8 cellular contexts compared by ENCODE assay signal in the genomic region with DNA sequence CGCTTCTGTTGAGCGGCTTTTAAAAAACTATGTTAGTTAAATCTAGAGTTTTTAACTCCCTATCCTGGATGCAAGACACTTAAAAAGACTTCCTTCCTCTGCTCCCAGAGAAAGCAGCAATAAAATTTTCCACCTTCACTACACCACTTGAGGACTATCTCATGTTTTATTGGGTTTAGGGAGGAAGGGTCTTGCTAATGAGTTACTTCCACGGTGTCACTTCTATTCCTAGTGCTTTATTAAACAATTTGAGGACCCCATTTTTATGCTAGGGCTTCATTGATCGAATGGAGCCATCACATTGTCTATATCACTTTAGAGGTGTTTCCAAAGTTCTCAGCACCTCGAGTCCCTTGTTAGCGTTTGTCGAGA. TPM values are rescaled to one million over a fixed set of nuclear protein-coding genes. Genes with fewer than 3 reads are reported as not detected.
A peak's percentile ranks its signal among the peaks of the same experiment; 100 is the strongest.
DNase-seq lines count a peak whose midpoint lies in the region; ATAC-seq and TF ChIP-seq lines count a peak whose summit lies in the region.

No MANE protein-coding gene starts in this region.

- TF ChIP-seq POLR2A in esophagus squamous epithelium (IDR thresholded peaks at IDR 0.05): no peak

- TF ChIP-seq CTCF in RWPE1 (conservative IDR thresholded peaks at IDR 0.05; ENCODE audit: low read depth) (no peak), esophagus squamous epithelium (IDR thresholded peaks at IDR 0.05) (no peak)

- H3K27me3 ChIP-seq in esophagus squamous epithelium: no peaks in the 10 kb centered on the region

- no peaks in the 10 kb centered on the region for H3K36me3 ChIP-seq in esophagus squamous epithelium

- POLR2A ChIA-PET in RWPE1 (lab: Yijun Ruan, JAX; ENCODE audit: low non-redundant PET): interaction anchor here (0.6 kb wide), 2 partner anchors 77 to 684 kb away, joined by 4 read pairs; no protein-coding TSS in a partner anchor

- H3K4me3 ChIP-seq in esophagus squamous epithelium: peak overlapping the region; percentile 43 to 81 (median 61)

- CTCF ChIA-PET in RWPE1 (lab: Yijun Ruan, JAX): interaction anchor here (0.6 kb wide), 1 partner anchor 165 kb away, joined by 3 read pairs; no protein-coding TSS in a partner anchor

- no peak for ATAC-seq in HG02571 (IDR thresholded peaks at IDR 0.05; ENCODE audit: unreplicated experiment)

- H3K4me1 ChIP-seq in esophagus squamous epithelium: peaks cover 6 to 29% (median 19%) of the 10 kb centered on the region in 3 donors

- 24 to 30% methylated on average over 6 to 7 of the region's 7 CpGs for WGBS in esophagus squamous epithelium, 2 donors

- in situ Hi-C loops in G401 (cut with HindIII; ENCODE audit: low sequenced_read_pairs): no loop called here

- H3K9me3 ChIP-seq in esophagus squamous epithelium: no peaks in the 10 kb centered on the region

- H3K27ac ChIP-seq in RWPE1 (peak overlapping the region; percentile 77), esophagus squamous epithelium (peak overlapping the region; percentile 82 to 97 (median 88))

- peak; percentile 51 for DNase-seq in G401 (ENCODE audit: low spot score)
- DNase-seq in RWPE1 (ENCODE audit: low spot score): no peak
- DNase-seq in esophagus squamous epithelium (lab: John Stamatoyannopoulos, UW): no peak
- DNase-seq in pons (ENCODE audit: low spot score): peak; percentile 54
- DNase-seq in LoVo (ENCODE audit: low spot score): no peak
- DNase-seq in midbrain (lab: John Stamatoyannopoulos, UW): no peak
- no peak for DNase-seq in CD1c-positive myeloid dendritic cell (ENCODE audit: extremely low spot score)

- intact Hi-C loops in esophagus squamous epithelium (cut with DNase I): no loop called here

RNA-seq across cellular contexts. Expression of gene STIM2, which starts 3.7 kb away (rescaled TPM):
- 27.4 and 35.5 TPM in 2 replicates for total RNA-seq in G401 (2014; rRNA removed; shearing (Covaris generic))
- 10 to 100 TPM in 2 of 4 donors, 1 to 10 TPM in 2; 3.4 to 13.4 (median 8.2) TPM for total RNA-seq in esophagus squamous epithelium

Comparison
In these comparisons a context has a peak if more than half of its experiments do, and no peak if none do; other contexts are left out.
1. DNase-seq: peak in G401 (single experiment) and pons (single experiment); none in RWPE1 (single experiment), esophagus squamous epithelium (single experiment), LoVo (single experiment), midbrain (single experiment) and CD1c-positive myeloid dendritic cell (single experiment).